ENCODE assay signal across 8 cellular contexts in the genomic region with DNA sequence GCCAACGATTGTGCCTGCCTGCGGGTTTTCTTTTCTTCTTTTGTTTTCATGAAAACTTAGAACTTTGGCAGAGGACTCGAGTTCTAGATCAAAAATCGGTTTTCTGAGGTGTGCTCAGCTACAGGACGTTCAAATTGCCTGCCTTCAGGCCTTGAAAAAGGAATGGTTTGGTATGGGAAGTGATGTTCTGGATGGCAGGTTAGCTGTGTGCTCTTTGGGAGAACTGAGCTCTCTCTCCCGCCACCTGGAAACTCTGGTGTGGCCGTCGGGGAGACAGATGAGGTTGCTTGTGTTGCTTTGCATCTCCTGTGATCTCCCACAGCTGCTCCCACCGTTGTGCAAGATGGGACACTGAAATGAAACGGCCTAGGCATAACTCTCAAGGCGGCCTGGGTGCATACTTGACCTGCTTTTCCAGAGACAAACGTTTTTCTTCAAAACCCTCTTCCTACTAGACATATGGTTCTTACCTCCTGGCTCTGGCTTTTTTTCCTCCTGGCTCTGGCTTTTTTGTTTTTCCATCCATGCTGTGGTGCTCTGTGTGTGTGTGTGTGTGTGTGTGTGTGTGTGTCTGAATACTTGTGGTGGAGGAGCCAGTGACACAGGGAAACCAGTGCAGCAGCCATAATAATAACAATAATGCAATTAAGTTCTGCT. TPM values are rescaled to one million over a fixed set of nuclear protein-coding genes. Genes with fewer than 3 reads are reported as not detected.
DNase-seq lines count a peak whose midpoint lies in the region; ATAC-seq and TF ChIP-seq lines count a peak whose summit lies in the region.

No MANE protein-coding gene starts in this region.

- H3K9me3 ChIP-seq in ES-I3 (ENCODE audit: control insufficient read depth, insufficient read depth, low read length): no peaks in the 10 kb centered on the region
- no peaks in the 10 kb centered on the region for H3K9me3 ChIP-seq in upper lobe of right lung

- DNase-seq in NCI-H2227 treated with DMSO at 0.1 percent for 48 hours (lab: John Stamatoyannopoulos, UW) (peak; percentile 69), coronary artery (ENCODE audit: low spot score) (no peak), medulla oblongata (ENCODE audit: extremely low spot score) (peak; percentile 79), upper lobe of right lung (no peak), omental fat pad (ENCODE audit: low spot score) (no peak), NCI-H1436 (lab: John Stamatoyannopoulos, UW) (no peak)

- H3K27me3 ChIP-seq in upper lobe of right lung: no peaks in the 10 kb centered on the region

- H3K4me3 ChIP-seq in coronary artery (peak overlapping the region; percentile 98), upper lobe of right lung (peak overlapping the region; percentile 90)

- TF ChIP-seq CTCF in coronary artery (IDR thresholded peaks at IDR 0.05) (no peak), upper lobe of right lung (IDR thresholded peaks at IDR 0.05) (no peak), omental fat pad (IDR thresholded peaks at IDR 0.05) (no peak)

- peak overlapping the region; percentile 73 for H3K9ac ChIP-seq in ES-I3 (ENCODE audit: low read depth, low read length)

- intact Hi-C loops in upper lobe of right lung (cut with DNase I): no loop called here

- no peak for ATAC-seq in upper lobe of right lung
- no peak for ATAC-seq in omental fat pad (ENCODE audit: low FRiP score)
- ATAC-seq in activated CD4-positive, CD25-positive, alpha-beta regulatory T cell treated with anti-CD3 and anti-CD28 coated beads, Interleukin-2, amount 50 U/mL, for 24 hours: no peak

- no peaks in the 10 kb centered on the region for H3K36me3 ChIP-seq in ES-I3 (ENCODE audit: insufficient read depth, low read length)
- H3K36me3 ChIP-seq in upper lobe of right lung: no peaks in the 10 kb centered on the region

- H3K4me1 ChIP-seq in ES-I3 (ENCODE audit: insufficient read depth, low read length): peaks cover 6% of the 10 kb centered on the region; the same call in 1 of the 2 replicates
- H3K4me1 ChIP-seq in upper lobe of right lung: peaks cover 19% of the 10 kb centered on the region

- peak overlapping the region; percentile 86 to 91 for H3K27ac ChIP-seq in coronary artery
- peak overlapping the region; percentile 72 for H3K27ac ChIP-seq in upper lobe of right lung

RNA-seq across cellular contexts. Expression of gene FMNL2, which starts 2.0 kb away (rescaled TPM):
- total RNA-seq in upper lobe of right lung (69.5 TPM), omental fat pad (10 to 100 TPM; 34.6 to 62.1 (median 51.3) TPM)

Comparison
In these comparisons a context has a peak if more than half of its experiments do, and no peak if none do; other contexts are left out.
1. DNase-seq: peak in NCI-H2227 treated with DMSO at 0.1 percent for 48 hours (single experiment) and medulla oblongata (single experiment); none in coronary artery (single experiment), upper lobe of right lung (single experiment), omental fat pad (single experiment) and NCI-H1436 (single experiment).